Comparison of ENCODE assay signal across 8 cellular contexts in the genomic region with DNA sequence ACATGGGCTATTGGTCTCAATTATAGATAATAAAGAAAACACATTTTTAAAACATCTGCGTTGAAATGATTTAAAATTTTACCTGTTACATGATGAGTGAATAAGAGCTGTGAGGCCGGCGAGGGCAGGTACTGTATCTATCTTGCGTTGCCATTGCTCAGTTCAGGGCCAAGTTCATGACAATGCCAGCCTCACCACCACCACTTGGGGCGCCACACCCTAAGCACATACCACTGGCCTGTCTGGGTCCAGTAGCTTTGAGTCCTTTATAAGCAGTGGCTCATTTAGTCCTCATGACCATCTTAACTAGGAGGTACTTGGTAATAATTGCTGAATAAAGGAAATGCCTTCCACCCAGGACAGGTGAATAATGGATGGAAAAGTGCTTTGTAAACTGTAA. TPM values are rescaled to one million over a fixed set of nuclear protein-coding genes. Genes with fewer than 3 reads are reported as not detected.
A peak's percentile ranks its signal among the peaks of the same experiment; 100 is the strongest.
DNase-seq lines count a peak whose midpoint lies in the region; ATAC-seq and TF ChIP-seq lines count a peak whose summit lies in the region.

No MANE protein-coding gene starts in this region.

- no peaks in the 10 kb centered on the region for H3K9me3 ChIP-seq in left ventricle myocardium inferior (replicated peaks)
- no peaks in the 10 kb centered on the region for H3K9me3 ChIP-seq in right atrium auricular region
- no peaks in the 10 kb centered on the region for H3K9me3 ChIP-seq in adrenal gland (replicated peaks in 1 of 3)

- intact Hi-C loops in left ventricle myocardium inferior (cut with micrococcal nuclease) (no loop called here), adrenal gland (cut with DNase I) (loop anchor here in 1 of 2 donors (10.0 kb wide), 1 partner anchor 113 kb away; no protein-coding TSS in a partner anchor)

- no peak for DNase-seq in left ventricle myocardium inferior
- DNase-seq in right atrium auricular region (ENCODE audit: low spot score): no peak
- DNase-seq in NCI-H69 (lab: John Stamatoyannopoulos, UW): peak; percentile 73
- peak in 6 of 7 donors; percentile 55 to 83 (median 70) for DNase-seq in adrenal gland
- no peak for DNase-seq in memory B cell (ENCODE audit: low spot score in 2 of 2)
- DNase-seq in hepatic stellate cell (ENCODE audit: low spot score): no peak
- DNase-seq in AG20443 (ENCODE audit: low spot score): no peak

- H3K4me1 Mint-ChIP-seq in memory B cell: peaks cover 13% of the 10 kb centered on the region

- peak; percentile 52 for TF ChIP-seq CTCF in left ventricle myocardium inferior (IDR thresholded peaks at IDR 0.05; ENCODE audit: borderline replicate concordance)
- peak in 1 of 2 donors; percentile 51 for TF ChIP-seq CTCF in right atrium auricular region (IDR thresholded peaks at IDR 0.05)
- TF ChIP-seq CTCF in adrenal gland (IDR thresholded peaks at IDR 0.05): peak; percentile 37 to 59 (median 54)

- H3K27me3 Mint-ChIP-seq in memory B cell: peaks cover 20% of the 10 kb centered on the region

- H3K4me3 ChIP-seq in left ventricle myocardium inferior: no peak overlapping the region
- H3K4me3 ChIP-seq in right atrium auricular region: no peak overlapping the region
- no peak overlapping the region for H3K4me3 ChIP-seq in adrenal gland

- no peaks in the 10 kb centered on the region for H3K36me3 ChIP-seq in left ventricle myocardium inferior
- no peaks in the 10 kb centered on the region for H3K36me3 ChIP-seq in right atrium auricular region
- no peaks in the 10 kb centered on the region for H3K36me3 ChIP-seq in adrenal gland (replicated peaks in 1 of 2)

- no peak overlapping the region for H3K27ac Mint-ChIP-seq in memory B cell

- WGBS in adrenal gland, 4 donors: 56 to 66% (median 58%) methylated on average over 5 of the region's 5 CpGs

- peaks cover 4% of the 10 kb centered on the region for H3K9me3 Mint-ChIP-seq in memory B cell

- H3K4me1 ChIP-seq in left ventricle myocardium inferior (peaks cover 19% of the 10 kb centered on the region), right atrium auricular region (peaks cover 0 to 16% of the 10 kb centered on the region in 2 donors), adrenal gland (replicated peaks in 1 of 2) (no peaks in the 10 kb centered on the region)

- no peak overlapping the region for H3K4me3 Mint-ChIP-seq in memory B cell

- peaks cover 3% of the 10 kb centered on the region for H3K36me3 Mint-ChIP-seq in memory B cell

- ATAC-seq in memory B cell (ENCODE audit: low read depth) (peak; percentile 51), HG02610 (IDR thresholded peaks at IDR 0.05; ENCODE audit: unreplicated experiment) (no peak)

- no peak overlapping the region for H3K27ac ChIP-seq in left ventricle myocardium inferior (replicated peaks)
- H3K27ac ChIP-seq in right atrium auricular region: no peak overlapping the region
- no peak overlapping the region for H3K27ac ChIP-seq in adrenal gland

- no peak for TF ChIP-seq POLR2A in adrenal gland (IDR thresholded peaks at IDR 0.05)

- H3K27me3 ChIP-seq in left ventricle myocardium inferior (ENCODE audit: low read depth) (no peaks in the 10 kb centered on the region), right atrium auricular region (no peaks in the 10 kb centered on the region), adrenal gland (no peaks in the 10 kb centered on the region)

RNA-seq across cellular contexts. Expression of gene MB, which starts 14.5 kb away (rescaled TPM):
- total RNA-seq in left ventricle myocardium inferior (16,708 TPM), right atrium auricular region (1,000 to 10,000 TPM; 6,650 to 9,762 TPM), adrenal gland (10 to 100 TPM in 1 of 8 donors, 1 to 10 TPM in 6, under 1 TPM in 1; 0.72 to 32.8 (median 2.0) TPM)
- polyA plus RNA-seq in adrenal gland: 1 to 10 TPM in 2 of 3 donors, under 1 TPM in 1; 0.35 to 5.9 (median 2.5) TPM

RNA-seq across cellular contexts. Expression of gene APOL6, which starts 16.6 kb away (rescaled TPM):
- total RNA-seq in left ventricle myocardium inferior: 4.8 TPM
- 1 to 10 TPM; 7.5 to 8.5 TPM for total RNA-seq in right atrium auricular region
- 10 to 100 TPM; 12.7 to 37.9 (median 25.5) TPM for total RNA-seq in adrenal gland
- 10 to 100 TPM in 1 of 3 donors, 1 to 10 TPM in 2; 6.5 to 13.3 (median 6.9) TPM for polyA plus RNA-seq in adrenal gland

Comparison
In these comparisons a context has a peak if more than half of its experiments do, and no peak if none do; other contexts are left out.
1. DNase-seq: peak in NCI-H69 (single experiment) and adrenal gland (6 of 7); none in left ventricle myocardium inferior (single experiment), right atrium auricular region (single experiment), memory B cell (0 of 2), hepatic stellate cell (single experiment) and AG20443 (single experiment).
2. RNA of gene MB, which starts 14.5 kb away (total RNA-seq): 16,708 TPM in left ventricle myocardium inferior (single experiment) and 6,650 to 9,762 TPM in right atrium auricular region; 0.72 to 32.8 TPM in adrenal gland; every median in the first group is over 100 times any median in the second.